ENCODE assay signal across 33 cellular contexts in the genomic region with DNA sequence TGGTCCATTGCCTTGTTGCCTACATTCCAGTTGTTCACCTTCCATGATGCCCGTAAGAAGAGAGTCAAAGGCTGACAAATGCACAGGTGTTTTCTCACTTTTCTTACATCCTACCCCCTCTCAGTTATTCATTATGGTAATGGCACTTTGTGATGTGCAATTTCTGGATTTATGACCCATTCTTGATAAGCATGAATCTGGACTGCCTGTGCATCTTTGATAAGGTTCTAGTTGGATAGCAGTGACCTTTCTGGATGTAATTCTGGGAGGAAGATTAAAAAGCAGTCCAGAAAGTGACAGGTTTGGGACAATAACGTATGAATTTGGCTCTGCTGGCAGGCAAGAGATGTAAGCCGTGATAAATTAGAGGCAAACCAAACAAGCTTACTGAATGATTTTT.
DNase-seq lines count a peak whose midpoint lies in the region; ATAC-seq, FAIRE-seq and TF ChIP-seq lines count a peak whose summit lies in the region.
"Had no signal": no experiment of that assay in that cellular context is flagged by ENCODE, and none has a peak within 500 bp of the region (broad histone marks: within the 10 kb centered on the region; RNA-seq: fewer than 3 reads in every experiment).

No MANE protein-coding gene starts in this region.

- DNase-seq in OCI-M1 (lab: John Stamatoyannopoulos, UW) (peak; percentile 23), K562 (ENCODE audit: extremely low read depth in 1 of 4, low spot score in 3 of 4) (no peak), NCI-H1417 (lab: John Stamatoyannopoulos, UW) (no peak), NCI-H748 treated with DMSO at 0.1 percent for 48 hours (lab: John Stamatoyannopoulos, UW) (no peak)
- DNase-seq in activated CD4-positive, CD25-positive, alpha-beta regulatory T cell (lab: John Stamatoyannopoulos, UW): no peak
- DNase-seq: 8988T; ACHN; AML-193; BE2C; C1 segment of cervical spinal cord; Caco-2; Calu3; CD4-positive, alpha-beta memory T cell; CD4-positive, alpha-beta T cell; CD4-positive, CD25-positive, alpha-beta regulatory T cell; CD8-positive, alpha-beta memory T cell; CD8-positive, alpha-beta T cell; COR-L47; DMS 273 treated with DMSO at 0.1 percent for 48 hours; DMS153; DMS53; DMS79; DMS79 treated with DMSO at 0.1 percent for 48 hours; DND-41; EL had no signal

- intact Hi-C loops in K562 (cut with micrococcal nuclease): no loop called here

- POLR2A ChIA-PET in K562 (lab: Yijun Ruan, JAX): no interaction called here

- H3K9ac ChIP-seq in OCI-LY1 (ENCODE audit: low read length) (no peak overlapping the region), K562 (ENCODE audit: insufficient read depth in 1 of 2, low read depth in 2 of 2, low read length in 2 of 2) (no peak overlapping the region)
- H3K9ac ChIP-seq: BLaER1; BLaER1 treated with 17β-estradiol and CSF1 and Interleukin-3, amounts not matched to agents 10 nM and 100 nM had no signal

- H4K20me1 ChIP-seq in OCI-LY1 (ENCODE audit: insufficient read depth, low read length) (no peaks in the 10 kb centered on the region), K562 (replicated peaks; ENCODE audit: control insufficient read depth, insufficient read depth, low read length) (no peaks in the 10 kb centered on the region)
- H4K20me1 ChIP-seq: BLaER1; BLaER1 treated with 17β-estradiol and CSF1 and Interleukin-3, amounts not matched to agents 10 nM and 100 nM had no signal

- H3F3A ChIP-seq in OCI-LY1 (ENCODE audit: insufficient read depth, low read length): peaks cover 3% of the 10 kb centered on the region; the same call in 1 of the 2 replicates

- H3K9me3 ChIP-seq in OCI-LY1 (ENCODE audit: low read length) (no peaks in the 10 kb centered on the region), K562 (replicated peaks; ENCODE audit: control insufficient read depth, insufficient read depth, low read depth, low read length) (no peaks in the 10 kb centered on the region)
- H3K9me3 ChIP-seq: A549; BE2C; BLaER1; BLaER1 treated with 17β-estradiol and CSF1 and Interleukin-3, amounts not matched to agents 10 nM and 100 nM; Caco-2 had no signal

- no peaks in the 10 kb centered on the region for H3K79me2 ChIP-seq in OCI-LY1 (ENCODE audit: insufficient read depth, low read length)
- H3K79me2 ChIP-seq in K562 (ENCODE audit: control insufficient read depth, insufficient read depth, low read length): no peaks in the 10 kb centered on the region

- in situ Hi-C loops in K562 (cut with MboI): no loop called here

- BruUV-seq in K562 (replicated peaks; lab: Mats Ljungman, UMichigan): no TSS peak

- H2AFZ ChIP-seq in OCI-LY1 (ENCODE audit: low read length) (no peak overlapping the region), K562 (ENCODE audit: low read depth, low read length) (no peak overlapping the region)

- no peak for FAIRE-seq in K562 (lab: Jason Lieb, UNC)
- FAIRE-seq: A204.1, A549, D721Med had no signal

- TF ChIP-seq CTCF in OCI-LY1 (IDR thresholded peaks at IDR 0.05; ENCODE audit: low read length): no peak
- no peak for TF ChIP-seq CTCF in K562 (IDR thresholded peaks at IDR 0.05 in 2 of 3, conservative IDR thresholded peaks at IDR 0.05 in 1 of 3; ENCODE audit: insufficient read depth in 2 of 3, low read depth in 1 of 3, low read length in 3 of 3)

- TF ChIP-seq POLR2A in K562 (conservative IDR thresholded peaks at IDR 0.05): no peak

- TF ChIP-seq EP300 in K562 (IDR thresholded peaks at IDR 0.05; ENCODE audit: low read length): no peak

- no peak for TF ChIP-seq RAD21 in K562 (CRISPR knock-in tag; conservative IDR thresholded peaks at IDR 0.05 in 1 of 2, IDR thresholded peaks at IDR 0.05 in 1 of 2)

- WGBS in K562 (ENCODE audit: insufficient coverage, low coverage, missing lambda C conversion rate): 4% methylated on average over 3 of the region's 3 CpGs

- no peaks in the 10 kb centered on the region for H3K27me3 ChIP-seq in OCI-LY1 (ENCODE audit: insufficient read depth, low read length)
- H3K27me3 ChIP-seq in K562 (ENCODE audit: control insufficient read depth in 2 of 2, insufficient read depth in 2 of 2, low read length in 2 of 2): no peaks in the 10 kb centered on the region
- H3K27me3 ChIP-seq: BE2C; BLaER1; BLaER1 treated with 17β-estradiol and CSF1 and Interleukin-3, amounts not matched to agents 10 nM and 100 nM had no signal

- H3K27ac ChIP-seq in OCI-LY1 (ENCODE audit: low read depth, low read length, poor library complexity, severe bottlenecking): peak overlapping the region; percentile 6
- H3K27ac ChIP-seq in K562 (ENCODE audit: extremely low read depth, low read depth, low read length): no peak overlapping the region
- H3K27ac ChIP-seq: 22Rv1; A549; BLaER1; BLaER1 treated with 17β-estradiol and CSF1 and Interleukin-3, amounts not matched to agents 10 nM and 100 nM; C4-2B had no signal

- no peaks in the 10 kb centered on the region for H3K9me1 ChIP-seq in K562 (ENCODE audit: control insufficient read depth, insufficient read depth, low read length)

- peaks cover 90% of the 10 kb centered on the region for H3K4me1 ChIP-seq in OCI-LY1 (ENCODE audit: insufficient read depth, low read length, severe bottlenecking)
- H3K4me1 ChIP-seq in K562 (replicated peaks in 1 of 2; ENCODE audit: control insufficient read depth in 2 of 2, insufficient read depth in 2 of 2, low read length in 2 of 2): no peaks in the 10 kb centered on the region
- H3K4me1 ChIP-seq: A549; BLaER1; BLaER1 treated with 17β-estradiol and CSF1 and Interleukin-3, amounts not matched to agents 10 nM and 100 nM; Caco-2 had no signal

- H3K4me2 ChIP-seq in OCI-LY1 (ENCODE audit: low read length) (no peak overlapping the region), K562 (ENCODE audit: insufficient read depth, low read length) (no peak overlapping the region)
- H3K4me2 ChIP-seq: A549; BLaER1; BLaER1 treated with 17β-estradiol and CSF1 and Interleukin-3, amounts not matched to agents 10 nM and 100 nM had no signal

- H3K9me2 ChIP-seq in OCI-LY1 (ENCODE audit: low read depth, low read length): no peaks in the 10 kb centered on the region

- CTCF ChIA-PET in K562 (lab: Yijun Ruan, JAX; ENCODE audit: low intra/inter-chr PET ratio): no interaction called here

- no peaks in the 10 kb centered on the region for H3K36me3 ChIP-seq in OCI-LY1 (ENCODE audit: insufficient read depth, low read length)
- H3K36me3 ChIP-seq in K562 (ENCODE audit: control insufficient read depth, insufficient read depth, low read length): no peaks in the 10 kb centered on the region
- H3K36me3 ChIP-seq: BE2C; BLaER1; BLaER1 treated with 17β-estradiol and CSF1 and Interleukin-3, amounts not matched to agents 10 nM and 100 nM had no signal

- H3K4me3 ChIP-seq in OCI-LY1 (ENCODE audit: low read depth, low read length, poor library complexity, severe bottlenecking) (no peak overlapping the region), K562 (no peak overlapping the region)
- H3K4me3 ChIP-seq: A549; BLaER1; BLaER1 treated with 17β-estradiol and CSF1 and Interleukin-3, amounts not matched to agents 10 nM and 100 nM had no signal

- ATAC-seq in K562: no peak
- ATAC-seq: A549; CD8-positive, alpha-beta T cell had no signal

TF ChIP-seq in K562, 482 proteins besides CTCF, POLR2A, EP300 and RAD21 (continues in another document):
- TF ChIP-seq GTF2A2 (tag; IDR thresholded peaks at IDR 0.05) (no peak), BHLHE40 (IDR thresholded peaks at IDR 0.05; ENCODE audit: low read length) (no peak), TAL1 (IDR thresholded peaks at IDR 0.05) (0 out of 2 replicates have a peak, but pooled peaks have one; percentile 20), KDM1A (IDR thresholded peaks at IDR 0.05) (peak; percentile 30 to 42; a peak in 3 of 4 replicates), ELF4 (CRISPR knock-in tag; IDR thresholded peaks at IDR 0.05) (no peak), CBFA2T3 (IDR thresholded peaks at IDR 0.05) (peak; percentile 60), ZNF561 (CRISPR knock-in tag; conservative IDR thresholded peaks at IDR 0.05) (no peak), ESRRB (CRISPR knock-in tag; IDR thresholded peaks at IDR 0.05; ENCODE audit: borderline replicate concordance) (no peak), CC2D1A (IDR thresholded peaks at IDR 0.05) (no peak), ZNF41 (CRISPR knock-in tag; conservative IDR thresholded peaks at IDR 0.05) (no peak), MCM7 (IDR thresholded peaks at IDR 0.05) (no peak), ZFPM2 (CRISPR knock-in tag; IDR thresholded peaks at IDR 0.05) (no peak), TEAD4 (IDR thresholded peaks at IDR 0.05; ENCODE audit: low read length) (peak; percentile 55), TEAD4 (CRISPR knock-in tag; IDR thresholded peaks at IDR 0.05; ENCODE audit: borderline replicate concordance) (no peak), NR2F6 (CRISPR knock-in tag; IDR thresholded peaks at IDR 0.05) (no peak), HCFC1 (IDR thresholded peaks at IDR 0.05; ENCODE audit: low read depth, low read length) (no peak), MEIS2 (IDR thresholded peaks at IDR 0.05; ENCODE audit: partially characterized antibody) (peak; percentile 51), CBFA2T2 (conservative IDR thresholded peaks at IDR 0.05) (peak; percentile 30; the same call in 1 of the 2 replicates), IRF2 (CRISPR knock-in tag; IDR thresholded peaks at IDR 0.05) (no peak), NCOA1 (IDR thresholded peaks at IDR 0.05; ENCODE audit: low read depth) (no peak), HMG20B (CRISPR knock-in tag; IDR thresholded peaks at IDR 0.05) (no peak)
- TF ChIP-seq, protein P1, sequence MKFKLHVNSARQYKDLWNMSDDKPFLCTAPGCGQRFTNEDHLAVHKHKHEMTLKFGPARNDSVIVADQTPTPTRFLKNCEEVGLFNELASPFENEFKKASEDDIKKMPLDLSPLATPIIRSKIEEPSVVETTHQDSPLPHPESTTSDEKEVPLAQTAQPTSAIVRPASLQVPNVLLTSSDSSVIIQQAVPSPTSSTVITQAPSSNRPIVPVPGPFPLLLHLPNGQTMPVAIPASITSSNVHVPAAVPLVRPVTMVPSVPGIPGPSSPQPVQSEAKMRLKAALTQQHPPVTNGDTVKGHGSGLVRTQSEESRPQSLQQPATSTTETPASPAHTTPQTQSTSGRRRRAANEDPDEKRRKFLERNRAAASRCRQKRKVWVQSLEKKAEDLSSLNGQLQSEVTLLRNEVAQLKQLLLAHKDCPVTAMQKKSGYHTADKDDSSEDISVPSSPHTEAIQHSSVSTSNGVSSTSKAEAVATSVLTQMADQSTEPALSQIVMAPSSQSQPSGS (CRISPR knock-in tag; IDR thresholded peaks at IDR 0.05): no peak
- TF ChIP-seq, protein P2, sequence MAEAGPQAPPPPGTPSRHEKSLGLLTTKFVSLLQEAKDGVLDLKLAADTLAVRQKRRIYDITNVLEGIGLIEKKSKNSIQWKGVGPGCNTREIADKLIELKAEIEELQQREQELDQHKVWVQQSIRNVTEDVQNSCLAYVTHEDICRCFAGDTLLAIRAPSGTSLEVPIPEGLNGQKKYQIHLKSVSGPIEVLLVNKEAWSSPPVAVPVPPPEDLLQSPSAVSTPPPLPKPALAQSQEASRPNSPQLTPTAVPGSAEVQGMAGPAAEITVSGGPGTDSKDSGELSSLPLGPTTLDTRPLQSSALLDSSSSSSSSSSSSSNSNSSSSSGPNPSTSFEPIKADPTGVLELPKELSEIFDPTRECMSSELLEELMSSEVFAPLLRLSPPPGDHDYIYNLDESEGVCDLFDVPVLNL (CRISPR knock-in tag; IDR thresholded peaks at IDR 0.05; ENCODE audit: low read depth): no peak
